ENCODE assay signal across 8 cellular contexts in genomic region chr3:9810357-9810726, GRCh38. TPM values are rescaled to one million over a fixed set of nuclear protein-coding genes. Genes with fewer than 3 reads are reported as not detected.
DNase-seq lines count a peak whose midpoint lies in the region; ATAC-seq and TF ChIP-seq lines count a peak whose summit lies in the region.

No MANE protein-coding gene starts in this region.

- H3K9ac ChIP-seq in iPS-15b (ENCODE audit: low read depth, low read length) = no peak overlapping the region

- H3K4me1 Mint-ChIP-seq in HFFc6 (ENCODE audit: low read depth) = peaks cover 47% of the 10 kb centered on the region
- H3K4me1 Mint-ChIP-seq in activated naive CD8-positive, alpha-beta T cell treated with anti-CD3 and anti-CD28 coated beads, Interleukin-2, amount 10 ng/mL, durations not matched to agents 7 days and 5 days = peaks cover 34% of the 10 kb centered on the region

- peak overlapping the region; percentile 89 for H3K4me3 Mint-ChIP-seq in HFFc6
- peak overlapping the region; percentile 31 for H3K4me3 Mint-ChIP-seq in activated naive CD8-positive, alpha-beta T cell treated with anti-CD3 and anti-CD28 coated beads, Interleukin-2, amount 10 ng/mL, durations not matched to agents 7 days and 5 days

- ATAC-seq in activated naive CD8-positive, alpha-beta T cell treated with anti-CD3 and anti-CD28 coated beads, Interleukin-2, amount 10 ng/mL, durations not matched to agents 7 days and 5 days (ENCODE audit: low read depth) = no peak

- no peak for TF ChIP-seq POLR2A in spleen (IDR thresholded peaks at IDR 0.05)

- intact Hi-C loops in spleen (cut with DNase I; ENCODE audit: low total_unique reads) = no loop called here

- H3K4me3 ChIP-seq in iPS-15b (ENCODE audit: low read depth, low read length) (peak overlapping the region; percentile 53), spleen (peak overlapping the region; percentile 53 to 86 (median 70))

- peak overlapping the region; percentile 51 for H3K27ac Mint-ChIP-seq in HFFc6
- H3K27ac Mint-ChIP-seq in activated naive CD8-positive, alpha-beta T cell treated with anti-CD3 and anti-CD28 coated beads, Interleukin-2, amount 10 ng/mL, durations not matched to agents 7 days and 5 days = peak overlapping the region; percentile 2

- H3K4me1 ChIP-seq in iPS-15b (ENCODE audit: control insufficient read depth, insufficient read depth, low read length) = peaks cover 8% of the 10 kb centered on the region
- H3K4me1 ChIP-seq in spleen = peaks cover 4 to 58% (median 31%) of the 10 kb centered on the region in 6 donors

- TF ChIP-seq CTCF in HFFc6 (IDR thresholded peaks at IDR 0.05) = no peak
- TF ChIP-seq CTCF in spleen (IDR thresholded peaks at IDR 0.05 in 8 of 11, conservative IDR thresholded peaks at IDR 0.05 in 3 of 11) = no peak

- peaks cover 2% of the 10 kb centered on the region for H3K27me3 Mint-ChIP-seq in HFFc6 (ENCODE audit: insufficient read depth)
- H3K27me3 Mint-ChIP-seq in activated naive CD8-positive, alpha-beta T cell treated with anti-CD3 and anti-CD28 coated beads, Interleukin-2, amount 10 ng/mL, durations not matched to agents 7 days and 5 days = no peaks in the 10 kb centered on the region

- H3K36me3 ChIP-seq in iPS-15b (ENCODE audit: control insufficient read depth, insufficient read depth, low read length) (peaks cover 13% of the 10 kb centered on the region), spleen (peaks cover 0 to 76% (median 21%) of the 10 kb centered on the region in 6 donors)

- peak overlapping the region; percentile 91 to 97 (median 94) for H3K27ac ChIP-seq in spleen

- no peaks in the 10 kb centered on the region for H3K9me3 ChIP-seq in iPS-15b (ENCODE audit: control insufficient read depth, insufficient read depth, low read length)
- no peaks in the 10 kb centered on the region for H3K9me3 ChIP-seq in spleen

- POLR2A ChIA-PET in activated naive CD8-positive, alpha-beta T cell treated with anti-CD3 and anti-CD28 coated beads, Interleukin-2, amount 10 ng/mL, durations not matched to agents 7 days and 5 days (lab: Charles Lee) = interaction anchor here (0.9 to 4.5 kb wide), 4 partner anchors 17 to 80 kb away, joined by 4 to 36 read pairs (median 8); partner anchors contain the start of genes ARPC4, CAMK1, JAGN1 and OGG1

- in situ Hi-C loops in ACHN (cut with HindIII; ENCODE audit: low pct_ligation_motif_present, low pct_unique_long_range_greater_than_20kb, low sequenced_read_pairs) = no loop called here

- H3K27me3 ChIP-seq in iPS-15b (ENCODE audit: control insufficient read depth, insufficient read depth, low read length) = peaks cover 14% of the 10 kb centered on the region
- no peaks in the 10 kb centered on the region for H3K27me3 ChIP-seq in spleen (replicated peaks in 1 of 7)

- peaks cover 22% of the 10 kb centered on the region for H3K36me3 Mint-ChIP-seq in HFFc6 (ENCODE audit: low read depth)
- peaks cover 23% of the 10 kb centered on the region for H3K36me3 Mint-ChIP-seq in activated naive CD8-positive, alpha-beta T cell treated with anti-CD3 and anti-CD28 coated beads, Interleukin-2, amount 10 ng/mL, durations not matched to agents 7 days and 5 days

- DNase-seq in HFFc6 (no peak), spleen (no peak), HK-2 (ENCODE audit: unreplicated experiment) (no peak), ACHN (no peak), AG08396 (ENCODE audit: low spot score) (no peak), NCI-H524 treated with DMSO at 0.1 percent for 48 hours (lab: John Stamatoyannopoulos, UW) (no peak)
- no peak for DNase-seq in activated naive CD8-positive, alpha-beta T cell treated with anti-CD3 and anti-CD28 coated beads, Interleukin-2, amount 10 ng/mL, durations not matched to agents 7 days and 5 days

- WGBS in spleen, 5 donors = 6 to 19% (median 7%) methylated on average over 12 to 25 of the region's 25 CpGs

- no peaks in the 10 kb centered on the region for H3K9me3 Mint-ChIP-seq in HFFc6
- H3K9me3 Mint-ChIP-seq in activated naive CD8-positive, alpha-beta T cell treated with anti-CD3 and anti-CD28 coated beads, Interleukin-2, amount 10 ng/mL, durations not matched to agents 7 days and 5 days = no peaks in the 10 kb centered on the region

RNA-seq across cellular contexts. Expression of gene TTLL3, which starts 0.3 kb away (rescaled TPM):
- 10 to 100 TPM; 14.1 to 20.5 (median 16.0) TPM for total RNA-seq in HFFc6 (2021; fragmentation: NEBNext Ultra II Directional; extraction: Animal tissue kit (Norgen Biotek cat#: 25700))
- total RNA-seq in activated naive CD8-positive, alpha-beta T cell treated with anti-CD3 and anti-CD28 coated beads, Interleukin-2, amount 10 ng/mL, durations not matched to agents 7 days and 5 days = 10 to 100 TPM; 84.0 to 85.7 TPM
- 100 to 1,000 TPM in 2 of 7 donors, 10 to 100 TPM in 5; 59.5 to 143 (median 78.9) TPM for total RNA-seq in spleen
- polyA plus RNA-seq in spleen = 10 to 100 TPM; 24.8 to 58.1 (median 47.3) TPM

RNA-seq across cellular contexts. Expression of gene ARPC4, which starts 17.5 kb away (rescaled TPM):
- 100 to 1,000 TPM; 252 to 303 (median 266) TPM for total RNA-seq in HFFc6 (2021; fragmentation: NEBNext Ultra II Directional; extraction: Animal tissue kit (Norgen Biotek cat#: 25700))
- total RNA-seq in activated naive CD8-positive, alpha-beta T cell treated with anti-CD3 and anti-CD28 coated beads, Interleukin-2, amount 10 ng/mL, durations not matched to agents 7 days and 5 days = 100 to 1,000 TPM; 225 to 227 TPM
- total RNA-seq in spleen = 100 to 1,000 TPM; 156 to 238 (median 199) TPM
- 100 to 1,000 TPM in 2 of 3 donors, 10 to 100 TPM in 1; 98.9 to 144 (median 125) TPM for polyA plus RNA-seq in spleen

RNA-seq across cellular contexts. Expression of gene TADA3, which starts 18.1 kb away (rescaled TPM):
- 10 to 100 TPM; 69.2 to 84.9 (median 77.0) TPM for total RNA-seq in HFFc6 (2021; fragmentation: NEBNext Ultra II Directional; extraction: Animal tissue kit (Norgen Biotek cat#: 25700))
- 10 to 100 TPM; 71.8 to 73.3 TPM for total RNA-seq in activated naive CD8-positive, alpha-beta T cell treated with anti-CD3 and anti-CD28 coated beads, Interleukin-2, amount 10 ng/mL, durations not matched to agents 7 days and 5 days
- total RNA-seq in spleen = 10 to 100 TPM; 38.6 to 73.7 (median 51.4) TPM
- polyA plus RNA-seq in spleen = 10 to 100 TPM; 33.6 to 48.3 (median 41.5) TPM

RNA-seq across cellular contexts. Expression of gene RPUSD3, which starts 33.5 kb away (rescaled TPM):
- total RNA-seq in HFFc6 (2021; fragmentation: NEBNext Ultra II Directional; extraction: Animal tissue kit (Norgen Biotek cat#: 25700)) = 10 to 100 TPM; 35.4 to 42.3 (median 38.2) TPM
- total RNA-seq in activated naive CD8-positive, alpha-beta T cell treated with anti-CD3 and anti-CD28 coated beads, Interleukin-2, amount 10 ng/mL, durations not matched to agents 7 days and 5 days = 10 to 100 TPM; 46.3 to 50.8 TPM
- 10 to 100 TPM; 26.9 to 41.7 (median 30.2) TPM for total RNA-seq in spleen
- polyA plus RNA-seq in spleen = 10 to 100 TPM; 21.3 to 34.5 (median 25.1) TPM

RNA-seq across cellular contexts. Expression of gene CAMK1, which starts 40.6 kb away (rescaled TPM):
- total RNA-seq in HFFc6 (2021; fragmentation: NEBNext Ultra II Directional; extraction: Animal tissue kit (Norgen Biotek cat#: 25700)) = 10 to 100 TPM; 22.1 to 33.0 (median 28.8) TPM
- total RNA-seq in activated naive CD8-positive, alpha-beta T cell treated with anti-CD3 and anti-CD28 coated beads, Interleukin-2, amount 10 ng/mL, durations not matched to agents 7 days and 5 days = 10 to 100 TPM; 25.2 to 26.9 TPM
- 10 to 100 TPM; 10.1 to 30.5 (median 22.6) TPM for total RNA-seq in spleen
- polyA plus RNA-seq in spleen = 10 to 100 TPM; 14.5 to 29.8 (median 28.2) TPM
